1 cellular context compared by ENCODE assay signal in the genomic region with DNA sequence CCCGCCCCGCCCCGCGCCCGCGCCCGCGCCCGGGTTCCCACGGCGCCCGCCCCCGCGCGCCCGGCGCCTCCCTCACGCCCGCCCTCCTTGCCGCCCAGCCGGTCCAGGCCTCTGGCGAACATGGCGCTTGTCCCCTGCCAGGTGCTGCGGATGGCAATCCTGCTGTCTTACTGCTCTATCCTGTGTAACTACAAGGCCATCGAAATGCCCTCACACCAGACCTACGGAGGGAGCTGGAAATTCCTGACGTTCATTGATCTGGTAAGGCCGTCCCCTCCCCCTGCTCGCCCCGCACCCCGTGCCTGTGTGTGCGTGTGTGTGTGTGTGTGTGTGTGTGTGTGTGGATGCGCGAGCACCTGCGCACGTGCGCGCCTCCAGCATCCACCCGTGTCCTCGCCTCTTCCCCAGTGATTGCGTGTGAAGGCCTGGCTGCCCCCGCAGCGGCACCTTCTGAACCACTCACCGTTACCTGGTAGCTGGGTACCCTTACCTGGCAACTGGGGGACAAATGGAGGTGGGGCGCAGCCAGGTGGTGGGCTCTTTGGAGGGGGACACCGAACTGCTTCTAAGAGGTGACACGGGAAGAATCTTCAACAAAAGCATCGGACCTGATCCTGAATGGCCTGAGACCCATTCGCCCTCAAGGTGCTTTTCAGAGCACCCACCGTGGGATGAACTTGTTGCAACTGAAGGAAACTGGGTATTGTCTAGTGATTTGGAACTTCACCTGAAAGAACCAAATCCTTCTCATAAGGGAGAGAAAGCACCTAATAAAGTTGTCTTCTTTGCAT.
A peak's percentile ranks its signal among the peaks of the same experiment; 100 is the strongest.
TF ChIP-seq lines count a peak whose summit lies in the region.

A gene with protein sequence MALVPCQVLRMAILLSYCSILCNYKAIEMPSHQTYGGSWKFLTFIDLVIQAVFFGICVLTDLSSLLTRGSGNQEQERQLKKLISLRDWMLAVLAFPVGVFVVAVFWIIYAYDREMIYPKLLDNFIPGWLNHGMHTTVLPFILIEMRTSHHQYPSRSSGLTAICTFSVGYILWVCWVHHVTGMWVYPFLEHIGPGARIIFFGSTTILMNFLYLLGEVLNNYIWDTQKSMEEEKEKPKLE (plus strand): TSS at position 84 of the 791 bp plus-strand sequence. CDS start 37 bp downstream, at position 121.

TF ChIP-seq in HEK293, 187 proteins besides CTCF, POLR2A, EP300 and RAD21 (continued from another document and continues in another):
- TF ChIP-seq, protein P1, sequence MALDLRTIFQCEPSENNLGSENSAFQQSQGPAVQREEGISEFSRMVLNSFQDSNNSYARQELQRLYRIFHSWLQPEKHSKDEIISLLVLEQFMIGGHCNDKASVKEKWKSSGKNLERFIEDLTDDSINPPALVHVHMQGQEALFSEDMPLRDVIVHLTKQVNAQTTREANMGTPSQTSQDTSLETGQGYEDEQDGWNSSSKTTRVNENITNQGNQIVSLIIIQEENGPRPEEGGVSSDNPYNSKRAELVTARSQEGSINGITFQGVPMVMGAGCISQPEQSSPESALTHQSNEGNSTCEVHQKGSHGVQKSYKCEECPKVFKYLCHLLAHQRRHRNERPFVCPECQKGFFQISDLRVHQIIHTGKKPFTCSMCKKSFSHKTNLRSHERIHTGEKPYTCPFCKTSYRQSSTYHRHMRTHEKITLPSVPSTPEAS (tag by site-specific recombination; IDR thresholded peaks at IDR 0.05), result peak; percentile 98
- TF ChIP-seq REPIN1 (tag by site-specific recombination; IDR thresholded peaks at IDR 0.05; ENCODE audit: low read depth) (no peak), ZNF664 (tag by site-specific recombination; IDR thresholded peaks at IDR 0.05) (no peak), ZBTB21 (tag by site-specific recombination; IDR thresholded peaks at IDR 0.05) (no peak), ZNF561 (tag by site-specific recombination; IDR thresholded peaks at IDR 0.05; ENCODE audit: borderline replicate concordance) (no peak), ZNF585B (tag by site-specific recombination; IDR thresholded peaks at IDR 0.05) (no peak), OSR2 (tag by site-specific recombination; IDR thresholded peaks at IDR 0.05) (no peak), RBAK (tag by site-specific recombination; IDR thresholded peaks at IDR 0.05) (no peak), ZNF830 (tag by site-specific recombination; IDR thresholded peaks at IDR 0.05; ENCODE audit: low read depth) (no peak), KLF9 (tag by site-specific recombination; IDR thresholded peaks at IDR 0.05; ENCODE audit: low read depth) (peak; percentile 54), ZBTB7A (tag by site-specific recombination; IDR thresholded peaks at IDR 0.05; ENCODE audit: low read depth) (0 out of 2 replicates have a peak, but pooled peaks have one; percentile 38), ZIC2 (tag by site-specific recombination; IDR thresholded peaks at IDR 0.05) (no peak), ZEB2 (tag by site-specific recombination; IDR thresholded peaks at IDR 0.05) (no peak; the same call in 1 of the 2 replicates), ZNF132 (tag by site-specific recombination; IDR thresholded peaks at IDR 0.05; ENCODE audit: borderline replicate concordance) (no peak), ZNF677 (tag by site-specific recombination; IDR thresholded peaks at IDR 0.05) (no peak), TCF7L2 (IDR thresholded peaks at IDR 0.05; ENCODE audit: borderline replicate concordance, low read depth, low read length) (no peak), ZNF121 (tag by site-specific recombination; IDR thresholded peaks at IDR 0.05) (no peak), HOXA7 (CRISPR knock-in tag; IDR thresholded peaks at IDR 0.05; ENCODE audit: borderline replicate concordance) (no peak), YY2 (tag by site-specific recombination; IDR thresholded peaks at IDR 0.05) (peak; percentile 64; the same call in 1 of the 2 replicates), ZNF626 (tag by site-specific recombination; IDR thresholded peaks at IDR 0.05) (no peak), ZNF114 (tag by site-specific recombination; IDR thresholded peaks at IDR 0.05) (no peak), BCL11B (tag by site-specific recombination; IDR thresholded peaks at IDR 0.05; ENCODE audit: low read depth) (no peak), ZNF248 (tag by site-specific recombination; IDR thresholded peaks at IDR 0.05) (no peak), ZNF48 (tag by site-specific recombination; IDR thresholded peaks at IDR 0.05) (no peak), ZNF426 (tag by site-specific recombination; IDR thresholded peaks at IDR 0.05) (no peak), MYNN (tag by site-specific recombination; IDR thresholded peaks at IDR 0.05; ENCODE audit: borderline replicate concordance) (no peak), ZNF221 (tag by site-specific recombination; IDR thresholded peaks at IDR 0.05; ENCODE audit: borderline replicate concordance) (no peak), ZNF549 (tag by site-specific recombination; IDR thresholded peaks at IDR 0.05) (no peak), ZNF792 (tag by site-specific recombination; IDR thresholded peaks at IDR 0.05) (no peak), ZNF311 (tag by site-specific recombination; IDR thresholded peaks at IDR 0.05; ENCODE audit: borderline replicate concordance) (no peak)
- TF ChIP-seq, protein P2, sequence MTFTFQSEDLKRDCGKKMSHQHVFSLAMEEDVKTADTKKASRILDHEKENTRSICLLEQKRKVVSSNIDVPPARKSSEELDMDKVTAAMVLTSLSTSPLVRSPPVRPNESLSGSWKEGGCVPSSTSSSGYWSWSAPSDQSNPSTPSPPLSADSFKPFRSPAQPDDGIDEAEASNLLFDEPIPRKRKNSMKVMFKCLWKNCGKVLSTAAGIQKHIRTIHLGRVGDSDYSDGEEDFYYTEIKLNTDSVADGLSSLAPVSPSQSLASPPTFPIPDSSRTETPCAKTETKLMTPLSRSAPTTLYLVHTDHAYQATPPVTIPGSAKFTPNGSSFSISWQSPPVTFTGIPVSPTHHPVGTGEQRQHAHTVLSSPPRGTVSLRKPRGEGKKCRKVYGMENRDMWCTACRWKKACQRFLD (tag by site-specific recombination; IDR thresholded peaks at IDR 0.05), result no peak
- TF ChIP-seq, protein P3, sequence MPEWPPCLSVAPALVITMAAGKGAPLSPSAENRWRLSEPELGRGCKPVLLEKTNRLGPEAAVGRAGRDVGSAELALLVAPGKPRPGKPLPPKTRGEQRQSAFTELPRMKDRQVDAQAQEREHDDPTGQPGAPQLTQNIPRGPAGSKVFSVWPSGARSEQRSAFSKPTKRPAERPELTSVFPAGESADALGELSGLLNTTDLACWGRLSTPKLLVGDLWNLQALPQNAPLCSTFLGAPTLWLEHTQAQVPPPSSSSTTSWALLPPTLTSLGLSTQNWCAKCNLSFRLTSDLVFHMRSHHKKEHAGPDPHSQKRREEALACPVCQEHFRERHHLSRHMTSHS (tag by site-specific recombination; IDR thresholded peaks at IDR 0.05), result no peak
- TF ChIP-seq, protein P4, sequence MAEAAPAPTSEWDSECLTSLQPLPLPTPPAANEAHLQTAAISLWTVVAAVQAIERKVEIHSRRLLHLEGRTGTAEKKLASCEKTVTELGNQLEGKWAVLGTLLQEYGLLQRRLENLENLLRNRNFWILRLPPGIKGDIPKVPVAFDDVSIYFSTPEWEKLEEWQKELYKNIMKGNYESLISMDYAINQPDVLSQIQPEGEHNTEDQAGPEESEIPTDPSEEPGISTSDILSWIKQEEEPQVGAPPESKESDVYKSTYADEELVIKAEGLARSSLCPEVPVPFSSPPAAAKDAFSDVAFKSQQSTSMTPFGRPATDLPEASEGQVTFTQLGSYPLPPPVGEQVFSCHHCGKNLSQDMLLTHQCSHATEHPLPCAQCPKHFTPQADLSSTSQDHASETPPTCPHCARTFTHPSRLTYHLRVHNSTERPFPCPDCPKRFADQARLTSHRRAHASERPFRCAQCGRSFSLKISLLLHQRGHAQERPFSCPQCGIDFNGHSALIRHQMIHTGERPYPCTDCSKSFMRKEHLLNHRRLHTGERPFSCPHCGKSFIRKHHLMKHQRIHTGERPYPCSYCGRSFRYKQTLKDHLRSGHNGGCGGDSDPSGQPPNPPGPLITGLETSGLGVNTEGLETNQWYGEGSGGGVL (tag by site-specific recombination; IDR thresholded peaks at IDR 0.05), result peak; percentile 51
- TF ChIP-seq, protein P5, sequence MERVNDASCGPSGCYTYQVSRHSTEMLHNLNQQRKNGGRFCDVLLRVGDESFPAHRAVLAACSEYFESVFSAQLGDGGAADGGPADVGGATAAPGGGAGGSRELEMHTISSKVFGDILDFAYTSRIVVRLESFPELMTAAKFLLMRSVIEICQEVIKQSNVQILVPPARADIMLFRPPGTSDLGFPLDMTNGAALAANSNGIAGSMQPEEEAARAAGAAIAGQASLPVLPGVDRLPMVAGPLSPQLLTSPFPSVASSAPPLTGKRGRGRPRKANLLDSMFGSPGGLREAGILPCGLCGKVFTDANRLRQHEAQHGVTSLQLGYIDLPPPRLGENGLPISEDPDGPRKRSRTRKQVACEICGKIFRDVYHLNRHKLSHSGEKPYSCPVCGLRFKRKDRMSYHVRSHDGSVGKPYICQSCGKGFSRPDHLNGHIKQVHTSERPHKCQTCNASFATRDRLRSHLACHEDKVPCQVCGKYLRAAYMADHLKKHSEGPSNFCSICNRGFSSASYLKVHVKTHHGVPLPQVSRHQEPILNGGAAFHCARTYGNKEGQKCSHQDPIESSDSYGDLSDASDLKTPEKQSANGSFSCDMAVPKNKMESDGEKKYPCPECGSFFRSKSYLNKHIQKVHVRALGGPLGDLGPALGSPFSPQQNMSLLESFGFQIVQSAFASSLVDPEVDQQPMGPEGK (tag by site-specific recombination; IDR thresholded peaks at IDR 0.05), result peak; percentile 21
- TF ChIP-seq, protein P6, sequence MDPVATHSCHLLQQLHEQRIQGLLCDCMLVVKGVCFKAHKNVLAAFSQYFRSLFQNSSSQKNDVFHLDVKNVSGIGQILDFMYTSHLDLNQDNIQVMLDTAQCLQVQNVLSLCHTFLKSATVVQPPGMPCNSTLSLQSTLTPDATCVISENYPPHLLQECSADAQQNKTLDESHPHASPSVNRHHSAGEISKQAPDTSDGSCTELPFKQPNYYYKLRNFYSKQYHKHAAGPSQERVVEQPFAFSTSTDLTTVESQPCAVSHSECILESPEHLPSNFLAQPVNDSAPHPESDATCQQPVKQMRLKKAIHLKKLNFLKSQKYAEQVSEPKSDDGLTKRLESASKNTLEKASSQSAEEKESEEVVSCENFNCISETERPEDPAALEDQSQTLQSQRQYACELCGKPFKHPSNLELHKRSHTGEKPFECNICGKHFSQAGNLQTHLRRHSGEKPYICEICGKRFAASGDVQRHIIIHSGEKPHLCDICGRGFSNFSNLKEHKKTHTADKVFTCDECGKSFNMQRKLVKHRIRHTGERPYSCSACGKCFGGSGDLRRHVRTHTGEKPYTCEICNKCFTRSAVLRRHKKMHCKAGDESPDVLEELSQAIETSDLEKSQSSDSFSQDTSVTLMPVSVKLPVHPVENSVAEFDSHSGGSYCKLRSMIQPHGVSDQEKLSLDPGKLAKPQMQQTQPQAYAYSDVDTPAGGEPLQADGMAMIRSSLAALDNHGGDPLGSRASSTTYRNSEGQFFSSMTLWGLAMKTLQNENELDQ (tag by site-specific recombination; IDR thresholded peaks at IDR 0.05; ENCODE audit: low read depth), result no peak
- TF ChIP-seq, protein P7, sequence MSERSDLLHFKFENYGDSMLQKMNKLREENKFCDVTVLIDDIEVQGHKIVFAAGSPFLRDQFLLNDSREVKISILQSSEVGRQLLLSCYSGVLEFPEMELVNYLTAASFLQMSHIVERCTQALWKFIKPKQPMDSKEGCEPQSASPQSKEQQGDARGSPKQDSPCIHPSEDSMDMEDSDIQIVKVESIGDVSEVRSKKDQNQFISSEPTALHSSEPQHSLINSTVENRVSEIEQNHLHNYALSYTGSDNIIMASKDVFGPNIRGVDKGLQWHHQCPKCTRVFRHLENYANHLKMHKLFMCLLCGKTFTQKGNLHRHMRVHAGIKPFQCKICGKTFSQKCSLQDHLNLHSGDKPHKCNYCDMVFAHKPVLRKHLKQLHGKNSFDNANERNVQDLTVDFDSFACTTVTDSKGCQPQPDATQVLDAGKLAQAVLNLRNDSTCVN (tag by site-specific recombination; optimal IDR thresholded peaks at IDR 0.05), result peak; percentile 91
- TF ChIP-seq, protein P8, sequence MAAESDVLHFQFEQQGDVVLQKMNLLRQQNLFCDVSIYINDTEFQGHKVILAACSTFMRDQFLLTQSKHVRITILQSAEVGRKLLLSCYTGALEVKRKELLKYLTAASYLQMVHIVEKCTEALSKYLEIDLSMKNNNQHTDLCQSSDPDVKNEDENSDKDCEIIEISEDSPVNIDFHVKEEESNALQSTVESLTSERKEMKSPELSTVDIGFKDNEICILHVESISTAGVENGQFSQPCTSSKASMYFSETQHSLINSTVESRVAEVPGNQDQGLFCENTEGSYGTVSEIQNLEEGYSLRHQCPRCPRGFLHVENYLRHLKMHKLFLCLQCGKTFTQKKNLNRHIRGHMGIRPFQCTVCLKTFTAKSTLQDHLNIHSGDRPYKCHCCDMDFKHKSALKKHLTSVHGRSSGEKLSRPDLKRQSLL (tag by site-specific recombination; IDR thresholded peaks at IDR 0.05), result 0 out of 2 replicates have a peak, but pooled peaks have one; percentile 3
- TF ChIP-seq, protein P9, sequence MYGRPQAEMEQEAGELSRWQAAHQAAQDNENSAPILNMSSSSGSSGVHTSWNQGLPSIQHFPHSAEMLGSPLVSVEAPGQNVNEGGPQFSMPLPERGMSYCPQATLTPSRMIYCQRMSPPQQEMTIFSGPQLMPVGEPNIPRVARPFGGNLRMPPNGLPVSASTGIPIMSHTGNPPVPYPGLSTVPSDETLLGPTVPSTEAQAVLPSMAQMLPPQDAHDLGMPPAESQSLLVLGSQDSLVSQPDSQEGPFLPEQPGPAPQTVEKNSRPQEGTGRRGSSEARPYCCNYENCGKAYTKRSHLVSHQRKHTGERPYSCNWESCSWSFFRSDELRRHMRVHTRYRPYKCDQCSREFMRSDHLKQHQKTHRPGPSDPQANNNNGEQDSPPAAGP (tag by site-specific recombination; IDR thresholded peaks at IDR 0.05), result peak; percentile 66
- TF ChIP-seq, protein P10, sequence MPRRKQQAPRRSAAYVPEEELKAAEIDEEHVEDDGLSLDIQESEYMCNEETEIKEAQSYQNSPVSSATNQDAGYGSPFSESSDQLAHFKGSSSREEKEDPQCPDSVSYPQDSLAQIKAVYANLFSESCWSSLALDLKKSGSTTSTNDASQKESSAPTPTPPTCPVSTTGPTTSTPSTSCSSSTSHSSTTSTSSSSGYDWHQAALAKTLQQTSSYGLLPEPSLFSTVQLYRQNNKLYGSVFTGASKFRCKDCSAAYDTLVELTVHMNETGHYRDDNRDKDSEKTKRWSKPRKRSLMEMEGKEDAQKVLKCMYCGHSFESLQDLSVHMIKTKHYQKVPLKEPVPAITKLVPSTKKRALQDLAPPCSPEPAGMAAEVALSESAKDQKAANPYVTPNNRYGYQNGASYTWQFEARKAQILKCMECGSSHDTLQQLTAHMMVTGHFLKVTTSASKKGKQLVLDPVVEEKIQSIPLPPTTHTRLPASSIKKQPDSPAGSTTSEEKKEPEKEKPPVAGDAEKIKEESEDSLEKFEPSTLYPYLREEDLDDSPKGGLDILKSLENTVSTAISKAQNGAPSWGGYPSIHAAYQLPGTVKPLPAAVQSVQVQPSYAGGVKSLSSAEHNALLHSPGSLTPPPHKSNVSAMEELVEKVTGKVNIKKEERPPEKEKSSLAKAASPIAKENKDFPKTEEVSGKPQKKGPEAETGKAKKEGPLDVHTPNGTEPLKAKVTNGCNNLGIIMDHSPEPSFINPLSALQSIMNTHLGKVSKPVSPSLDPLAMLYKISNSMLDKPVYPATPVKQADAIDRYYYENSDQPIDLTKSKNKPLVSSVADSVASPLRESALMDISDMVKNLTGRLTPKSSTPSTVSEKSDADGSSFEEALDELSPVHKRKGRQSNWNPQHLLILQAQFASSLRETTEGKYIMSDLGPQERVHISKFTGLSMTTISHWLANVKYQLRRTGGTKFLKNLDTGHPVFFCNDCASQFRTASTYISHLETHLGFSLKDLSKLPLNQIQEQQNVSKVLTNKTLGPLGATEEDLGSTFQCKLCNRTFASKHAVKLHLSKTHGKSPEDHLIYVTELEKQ (tag by site-specific recombination; IDR thresholded peaks at IDR 0.05; ENCODE audit: borderline replicate concordance), result no peak
